ENCODE assay signal across 8 cellular contexts in the genomic region with DNA sequence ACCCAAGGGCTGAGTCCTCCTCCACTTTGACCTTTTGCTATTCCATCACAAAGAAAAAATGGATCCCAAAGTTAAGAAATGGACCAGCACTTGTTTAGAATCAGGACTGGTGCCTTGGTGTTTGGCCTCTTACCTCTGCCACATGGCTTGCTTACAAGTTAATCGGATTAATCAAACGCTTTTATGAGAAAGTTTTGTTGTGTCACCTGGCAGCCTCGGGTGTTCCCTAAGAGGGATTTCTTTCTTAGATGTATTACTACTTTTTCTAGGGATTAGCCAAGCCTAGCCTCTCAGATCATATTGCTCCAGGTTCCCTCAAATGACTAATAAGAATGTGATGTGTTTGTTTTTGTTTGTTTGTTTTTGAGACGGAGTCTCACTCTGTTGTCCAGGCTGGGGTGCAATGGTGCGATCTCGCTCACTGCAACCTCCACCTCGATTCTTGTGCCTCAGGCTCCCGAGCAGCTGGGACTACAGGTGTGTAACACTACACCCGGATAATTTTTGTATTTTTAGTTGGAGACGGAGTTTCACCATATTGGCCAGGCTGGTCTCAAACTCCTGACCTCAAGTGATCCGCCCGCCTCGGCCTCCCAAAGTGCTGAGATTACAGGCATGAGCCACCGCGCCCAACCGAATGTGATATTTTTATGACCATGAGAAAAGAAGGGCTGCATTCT. TPM values are rescaled to one million over a fixed set of nuclear protein-coding genes. Genes with fewer than 3 reads are reported as not detected.
DNase-seq lines count a peak whose midpoint lies in the region; ATAC-seq and TF ChIP-seq lines count a peak whose summit lies in the region.

No MANE protein-coding gene starts in this region.

- TF ChIP-seq CTCF in AG04449 (IDR thresholded peaks at IDR 0.05; ENCODE audit: insufficient read depth, low read length, missing control alignments) = no peak
- no peak for TF ChIP-seq CTCF in cardiac fibroblast (IDR thresholded peaks at IDR 0.05; ENCODE audit: low read depth, low read length)

- no peak for DNase-seq in AG04449 (ENCODE audit: low read depth, low spot score)
- no peak for DNase-seq in Jurkat, Clone E6-1 (ENCODE audit: low read depth, low spot score)
- peak in 1 of 2 donors; percentile 33 for DNase-seq in cardiac fibroblast (ENCODE audit: low read depth in 2 of 2)
- no peak for DNase-seq in NCI-H748 (lab: John Stamatoyannopoulos, UW; ENCODE audit: unreplicated experiment)
- no peak for DNase-seq in NOMO-1 treated with DMSO at 0.1 percent for 48 hours (lab: John Stamatoyannopoulos, UW; ENCODE audit: unreplicated experiment)
- no peak for DNase-seq in NCI-H1092 treated with DMSO at 0.1 percent for 48 hours (lab: John Stamatoyannopoulos, UW)

- CTCF ChIA-PET in AG04449 (lab: Yijun Ruan, JAX) = interaction anchor here (0.9 to 1.5 kb wide), 6 partner anchors 9 to 218 kb away, joined by 3 to 5 read pairs (median 4); no protein-coding TSS in a partner anchor

- H3K4me1 ChIP-seq in mucosa of stomach (ENCODE audit: control insufficient read depth, insufficient read depth, low read length) = peaks cover 15% of the 10 kb centered on the region

- no peaks in the 10 kb centered on the region for H3K27me3 ChIP-seq in mucosa of stomach (ENCODE audit: control insufficient read depth, insufficient read depth, low read length)

- peak overlapping the region; percentile 96 for H3K9ac ChIP-seq in mucosa of stomach (ENCODE audit: low read length)

- ATAC-seq in GM19328 (IDR thresholded peaks at IDR 0.05; ENCODE audit: unreplicated experiment) = no peak

- H3K9me3 ChIP-seq in mucosa of stomach (ENCODE audit: control insufficient read depth, low read length) = no peaks in the 10 kb centered on the region

- H3K36me3 ChIP-seq in mucosa of stomach (ENCODE audit: control insufficient read depth, insufficient read depth, low read length) = no peaks in the 10 kb centered on the region

- H3K4me3 ChIP-seq in AG04449 (ENCODE audit: low read depth, low read length) = peak overlapping the region; percentile 78
- H3K4me3 ChIP-seq in Jurkat, Clone E6-1 (ENCODE audit: low read length) = peak overlapping the region; percentile 92
- H3K4me3 ChIP-seq in cardiac fibroblast (replicated peaks in 1 of 2; ENCODE audit: low read depth in 2 of 2, low read length in 2 of 2) = peak overlapping the region; percentile 67 to 82
- peak overlapping the region; percentile 71 for H3K4me3 ChIP-seq in mucosa of stomach (ENCODE audit: low read length)

- POLR2A ChIA-PET in AG04449 (lab: Yijun Ruan, JAX) = interaction anchor here (0.8 to 2.1 kb wide), 4 partner anchors 12 to 32 kb away, joined by 3 to 12 read pairs (median 7); no protein-coding TSS in a partner anchor

RNA-seq across cellular contexts. Expression of a gene that starts 0.9 kb away (rescaled TPM):
- 84.0 TPM for polyA plus RNA-seq in Jurkat, Clone E6-1 (2012; ENCODE audit: insufficient read depth, insufficient read length)

RNA-seq across cellular contexts. Expression of a gene that starts 39.0 kb away (rescaled TPM):
- not detected for polyA plus RNA-seq in Jurkat, Clone E6-1 (2012; ENCODE audit: insufficient read depth, insufficient read length)

RNA-seq across cellular contexts. Expression of a gene that starts 57.7 kb away (rescaled TPM):
- 25.6 TPM for polyA plus RNA-seq in Jurkat, Clone E6-1 (2012; ENCODE audit: insufficient read depth, insufficient read length)
